ENCODE assay signal across 1 cellular context in the genomic region with DNA sequence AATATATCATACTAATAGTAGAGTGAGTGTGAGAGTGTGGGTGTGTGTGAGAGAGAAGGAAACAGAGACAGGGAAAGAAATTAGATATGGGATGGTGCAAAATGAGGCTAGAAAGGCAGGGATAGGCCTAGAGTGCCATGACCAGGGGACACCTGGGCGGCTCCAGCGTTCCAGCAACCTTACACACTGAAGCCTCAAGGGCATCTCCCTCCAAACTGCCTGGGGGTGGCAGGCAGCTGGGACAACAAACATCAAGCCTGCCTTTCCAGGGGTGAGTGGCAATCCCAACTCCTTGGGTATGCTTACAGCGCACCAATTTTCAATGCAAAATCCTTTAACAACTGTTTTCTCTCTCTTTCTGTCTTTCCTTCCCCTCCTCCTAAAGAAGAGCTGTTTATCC.
TF ChIP-seq lines count a peak whose summit lies in the region.

No MANE protein-coding gene starts in this region.

TF ChIP-seq in IMR-90, 13 proteins besides CTCF, POLR2A, EP300 and RAD21:
- TF ChIP-seq NFE2L2 (IDR thresholded peaks at IDR 0.05; ENCODE audit: low read depth, low read length) (no peak), BHLHE40 (IDR thresholded peaks at IDR 0.05; ENCODE audit: low read depth, low read length) (no peak), SMC3 (IDR thresholded peaks at IDR 0.05; ENCODE audit: low read depth, low read length) (no peak), RFX5 (IDR thresholded peaks at IDR 0.05; ENCODE audit: low read depth, low read length) (no peak)
